Comparison of ENCODE assay signal across 23 cellular contexts in the genomic region with DNA sequence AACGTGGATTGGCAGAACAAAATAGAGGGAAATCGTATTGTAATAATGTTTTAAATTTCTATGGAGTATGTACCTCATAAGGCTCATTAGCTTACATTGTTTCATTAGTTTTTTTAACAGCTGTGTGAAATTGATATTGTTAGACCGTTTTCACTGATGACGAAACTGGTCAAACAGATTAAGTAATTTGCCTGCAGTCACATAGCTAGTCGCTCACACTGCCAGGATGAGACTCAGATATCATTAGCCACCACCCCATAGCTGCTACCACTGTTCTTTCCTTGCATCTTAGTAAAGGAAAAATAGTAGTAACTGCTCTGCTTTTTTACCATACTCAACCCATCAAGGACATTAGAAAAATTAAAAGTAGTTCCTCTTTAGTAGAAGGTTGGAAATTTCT.
"Had no signal": no experiment of that assay in that cellular context is flagged by ENCODE, and none has a peak within 500 bp of the region (broad histone marks: within the 10 kb centered on the region; RNA-seq: fewer than 3 reads in every experiment).

No MANE protein-coding gene starts in this region.

- H3K27me3 ChIP-seq: esophagus muscularis mucosa, heart right ventricle, spleen, testis, uterus had no signal

- FAIRE-seq: kidney had no signal

- H3K27ac ChIP-seq: esophagus muscularis mucosa, spleen, testis, uterus, VCaP had no signal

- ATAC-seq: activated CD4-positive, CD25-positive, alpha-beta regulatory T cell treated with anti-CD3 and anti-CD28 coated beads, Interleukin-2, amount 50 U/mL, for 24 hours; activated T-cell treated with anti-CD3 and anti-CD28 coated beads, Interleukin-2, amount 50 U/mL, for 72 hours; heart right ventricle; naive thymus-derived CD4-positive, alpha-beta T cell had no signal

- DNase-seq: activated CD4-positive, alpha-beta memory T cell treated with anti-CD3 and anti-CD28 coated beads, Interleukin-2, amount 10 ng/mL, durations not matched to agents 7 days and 5 days; activated CD4-positive, alpha-beta T cell treated with anti-CD3 and anti-CD28 coated beads, Interleukin-2, amount 10 ng/mL, durations not matched to agents 24 days and 14 days; activated effector memory CD4-positive, alpha-beta T cell treated with Interleukin-2 at 50 U/mL for 16 hours; activated naive CD4-positive, alpha-beta T cell treated with anti-CD3 and anti-CD28 coated beads, Interleukin-2, amount 10 ng/mL, durations not matched to agents 7 days and 5 days; activated T-cell treated with anti-CD3 and anti-CD28 coated beads, Interleukin-2, amount 50 U/mL, for 72 hours; amygdala; caudate nucleus; dermis blood vessel endothelial cell; effector CD8-positive, alpha-beta T cell; heart right ventricle; kidney; naive thymus-derived CD4-positive, alpha-beta T cell; posterior cingulate gyrus; spleen; stimulated activated CD4-positive, alpha-beta T cell treated with anti-CD3 and anti-CD28 coated beads, Interleukin-4, amount 100 ng/mL, for 1 hour; stimulated activated naive CD4-positive, alpha-beta T cell; testis; trophoblast cell; uterus had no signal

- H3K4me1 ChIP-seq: spleen, testis, uterus had no signal

- H3K4me3 ChIP-seq: esophagus muscularis mucosa, heart right ventricle, lung, spleen, testis, uterus had no signal

- H3K36me3 ChIP-seq: uterus had no signal

- H3K9me3 ChIP-seq: esophagus muscularis mucosa, heart right ventricle, spleen, testis, uterus had no signal
